ENCODE assay signal across 1 cellular context in the genomic region with DNA sequence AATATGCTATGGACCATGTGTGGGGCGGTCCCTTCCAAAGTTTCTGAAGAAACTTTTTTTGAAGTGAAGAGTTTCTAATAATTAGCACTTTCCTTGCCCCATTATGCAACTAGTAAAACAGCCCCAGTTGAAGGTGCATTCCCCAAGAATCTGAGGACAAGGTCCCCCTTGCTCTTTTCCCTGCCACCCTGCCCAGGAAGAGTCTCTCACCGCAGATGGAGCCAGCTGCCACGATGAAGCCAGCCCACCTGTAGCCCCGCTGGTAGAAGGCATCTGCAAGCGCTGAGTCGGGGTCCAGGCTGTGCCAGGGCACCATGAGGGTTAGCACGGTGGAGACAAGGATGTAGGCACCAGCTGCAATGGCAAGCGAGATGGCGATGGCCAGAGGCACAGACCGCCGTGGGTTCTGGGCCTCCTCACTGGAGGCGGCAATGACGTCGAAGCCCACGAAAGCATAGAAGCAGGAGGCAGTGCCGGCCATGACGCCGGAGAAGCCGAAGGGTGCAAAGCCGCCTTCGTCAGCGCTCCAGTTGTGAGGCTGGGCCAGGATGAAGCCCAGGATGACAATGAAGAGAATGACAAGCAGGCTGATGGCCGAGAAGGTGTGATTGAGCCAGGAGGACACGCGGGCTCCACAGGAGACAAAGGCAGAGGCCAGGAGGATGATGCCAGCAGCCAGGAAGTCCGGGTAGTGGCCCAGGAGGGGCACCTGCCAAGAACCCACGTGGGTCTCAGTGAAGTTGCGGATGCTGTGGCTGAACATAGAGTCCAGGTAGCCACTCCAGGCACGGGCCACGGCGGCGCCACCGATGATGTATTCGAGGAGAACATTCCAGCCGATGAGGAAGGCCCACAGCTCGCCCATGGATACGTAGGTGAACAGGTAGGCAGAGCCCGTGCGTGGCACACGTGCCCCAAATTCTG.
TF ChIP-seq lines count a peak whose summit lies in the region.

No MANE protein-coding gene starts in this region.

TF ChIP-seq in K562, 482 proteins besides CTCF, POLR2A, EP300 and RAD21 (continued from another document):
- TF ChIP-seq, protein P1, sequence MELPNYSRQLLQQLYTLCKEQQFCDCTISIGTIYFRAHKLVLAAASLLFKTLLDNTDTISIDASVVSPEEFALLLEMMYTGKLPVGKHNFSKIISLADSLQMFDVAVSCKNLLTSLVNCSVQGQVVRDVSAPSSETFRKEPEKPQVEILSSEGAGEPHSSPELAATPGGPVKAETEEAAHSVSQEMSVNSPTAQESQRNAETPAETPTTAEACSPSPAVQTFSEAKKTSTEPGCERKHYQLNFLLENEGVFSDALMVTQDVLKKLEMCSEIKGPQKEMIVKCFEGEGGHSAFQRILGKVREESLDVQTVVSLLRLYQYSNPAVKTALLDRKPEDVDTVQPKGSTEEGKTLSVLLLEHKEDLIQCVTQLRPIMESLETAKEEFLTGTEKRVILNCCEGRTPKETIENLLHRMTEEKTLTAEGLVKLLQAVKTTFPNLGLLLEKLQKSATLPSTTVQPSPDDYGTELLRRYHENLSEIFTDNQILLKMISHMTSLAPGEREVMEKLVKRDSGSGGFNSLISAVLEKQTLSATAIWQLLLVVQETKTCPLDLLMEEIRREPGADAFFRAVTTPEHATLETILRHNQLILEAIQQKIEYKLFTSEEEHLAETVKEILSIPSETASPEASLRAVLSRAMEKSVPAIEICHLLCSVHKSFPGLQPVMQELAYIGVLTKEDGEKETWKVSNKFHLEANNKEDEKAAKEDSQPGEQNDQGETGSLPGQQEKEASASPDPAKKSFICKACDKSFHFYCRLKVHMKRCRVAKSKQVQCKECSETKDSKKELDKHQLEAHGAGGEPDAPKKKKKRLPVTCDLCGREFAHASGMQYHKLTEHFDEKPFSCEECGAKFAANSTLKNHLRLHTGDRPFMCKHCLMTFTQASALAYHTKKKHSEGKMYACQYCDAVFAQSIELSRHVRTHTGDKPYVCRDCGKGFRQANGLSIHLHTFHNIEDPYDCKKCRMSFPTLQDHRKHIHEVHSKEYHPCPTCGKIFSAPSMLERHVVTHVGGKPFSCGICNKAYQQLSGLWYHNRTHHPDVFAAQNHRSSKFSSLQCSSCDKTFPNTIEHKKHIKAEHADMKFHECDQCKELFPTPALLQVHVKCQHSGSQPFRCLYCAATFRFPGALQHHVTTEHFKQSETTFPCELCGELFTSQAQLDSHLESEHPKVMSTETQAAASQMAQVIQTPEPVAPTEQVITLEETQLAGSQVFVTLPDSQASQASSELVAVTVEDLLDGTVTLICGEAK (IDR thresholded peaks at IDR 0.05): no peak
- TF ChIP-seq, protein P1 (CRISPR knock-in tag; IDR thresholded peaks at IDR 0.05): 0 out of 2 replicates have a peak, but pooled peaks have one; percentile 32
- TF ChIP-seq HOXB6 (CRISPR knock-in tag; IDR thresholded peaks at IDR 0.05; ENCODE audit: borderline replicate concordance): no peak
- TF ChIP-seq NFRKB (IDR thresholded peaks at IDR 0.05; ENCODE audit: low read depth): no peak
- TF ChIP-seq ZSCAN32 (CRISPR knock-in tag; IDR thresholded peaks at IDR 0.05): 0 out of 2 replicates have a peak, but pooled peaks have one; percentile 5
- TF ChIP-seq STAG1 (CRISPR knock-in tag; IDR thresholded peaks at IDR 0.05; ENCODE audit: borderline replicate concordance): peak; percentile 50; the same call in 1 of the 2 replicates
- no peak for TF ChIP-seq LEF1 (IDR thresholded peaks at IDR 0.05)
- no peak for TF ChIP-seq ATF1 (CRISPR knock-in tag; IDR thresholded peaks at IDR 0.05)
- peak; percentile 66 for TF ChIP-seq ATF1 (tag; IDR thresholded peaks at IDR 0.05)
- TF ChIP-seq, protein P2, sequence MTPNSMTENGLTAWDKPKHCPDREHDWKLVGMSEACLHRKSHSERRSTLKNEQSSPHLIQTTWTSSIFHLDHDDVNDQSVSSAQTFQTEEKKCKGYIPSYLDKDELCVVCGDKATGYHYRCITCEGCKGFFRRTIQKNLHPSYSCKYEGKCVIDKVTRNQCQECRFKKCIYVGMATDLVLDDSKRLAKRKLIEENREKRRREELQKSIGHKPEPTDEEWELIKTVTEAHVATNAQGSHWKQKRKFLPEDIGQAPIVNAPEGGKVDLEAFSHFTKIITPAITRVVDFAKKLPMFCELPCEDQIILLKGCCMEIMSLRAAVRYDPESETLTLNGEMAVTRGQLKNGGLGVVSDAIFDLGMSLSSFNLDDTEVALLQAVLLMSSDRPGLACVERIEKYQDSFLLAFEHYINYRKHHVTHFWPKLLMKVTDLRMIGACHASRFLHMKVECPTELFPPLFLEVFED (CRISPR knock-in tag; conservative IDR thresholded peaks at IDR 0.05): peak; percentile 60; the same call in 1 of the 2 replicates
- TF ChIP-seq ZSCAN29 (IDR thresholded peaks at IDR 0.05): no peak
- no peak for TF ChIP-seq XRCC4 (IDR thresholded peaks at IDR 0.05; ENCODE audit: extremely low read depth, insufficient read depth, insufficient read length)
- TF ChIP-seq, protein P3, sequence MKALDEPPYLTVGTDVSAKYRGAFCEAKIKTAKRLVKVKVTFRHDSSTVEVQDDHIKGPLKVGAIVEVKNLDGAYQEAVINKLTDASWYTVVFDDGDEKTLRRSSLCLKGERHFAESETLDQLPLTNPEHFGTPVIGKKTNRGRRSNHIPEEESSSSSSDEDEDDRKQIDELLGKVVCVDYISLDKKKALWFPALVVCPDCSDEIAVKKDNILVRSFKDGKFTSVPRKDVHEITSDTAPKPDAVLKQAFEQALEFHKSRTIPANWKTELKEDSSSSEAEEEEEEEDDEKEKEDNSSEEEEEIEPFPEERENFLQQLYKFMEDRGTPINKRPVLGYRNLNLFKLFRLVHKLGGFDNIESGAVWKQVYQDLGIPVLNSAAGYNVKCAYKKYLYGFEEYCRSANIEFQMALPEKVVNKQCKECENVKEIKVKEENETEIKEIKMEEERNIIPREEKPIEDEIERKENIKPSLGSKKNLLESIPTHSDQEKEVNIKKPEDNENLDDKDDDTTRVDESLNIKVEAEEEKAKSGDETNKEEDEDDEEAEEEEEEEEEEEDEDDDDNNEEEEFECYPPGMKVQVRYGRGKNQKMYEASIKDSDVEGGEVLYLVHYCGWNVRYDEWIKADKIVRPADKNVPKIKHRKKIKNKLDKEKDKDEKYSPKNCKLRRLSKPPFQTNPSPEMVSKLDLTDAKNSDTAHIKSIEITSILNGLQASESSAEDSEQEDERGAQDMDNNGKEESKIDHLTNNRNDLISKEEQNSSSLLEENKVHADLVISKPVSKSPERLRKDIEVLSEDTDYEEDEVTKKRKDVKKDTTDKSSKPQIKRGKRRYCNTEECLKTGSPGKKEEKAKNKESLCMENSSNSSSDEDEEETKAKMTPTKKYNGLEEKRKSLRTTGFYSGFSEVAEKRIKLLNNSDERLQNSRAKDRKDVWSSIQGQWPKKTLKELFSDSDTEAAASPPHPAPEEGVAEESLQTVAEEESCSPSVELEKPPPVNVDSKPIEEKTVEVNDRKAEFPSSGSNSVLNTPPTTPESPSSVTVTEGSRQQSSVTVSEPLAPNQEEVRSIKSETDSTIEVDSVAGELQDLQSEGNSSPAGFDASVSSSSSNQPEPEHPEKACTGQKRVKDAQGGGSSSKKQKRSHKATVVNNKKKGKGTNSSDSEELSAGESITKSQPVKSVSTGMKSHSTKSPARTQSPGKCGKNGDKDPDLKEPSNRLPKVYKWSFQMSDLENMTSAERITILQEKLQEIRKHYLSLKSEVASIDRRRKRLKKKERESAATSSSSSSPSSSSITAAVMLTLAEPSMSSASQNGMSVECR (CRISPR knock-in tag; IDR thresholded peaks at IDR 0.05): 0 out of 2 replicates have a peak, but pooled peaks have one; percentile 24
- TF ChIP-seq, protein P4, sequence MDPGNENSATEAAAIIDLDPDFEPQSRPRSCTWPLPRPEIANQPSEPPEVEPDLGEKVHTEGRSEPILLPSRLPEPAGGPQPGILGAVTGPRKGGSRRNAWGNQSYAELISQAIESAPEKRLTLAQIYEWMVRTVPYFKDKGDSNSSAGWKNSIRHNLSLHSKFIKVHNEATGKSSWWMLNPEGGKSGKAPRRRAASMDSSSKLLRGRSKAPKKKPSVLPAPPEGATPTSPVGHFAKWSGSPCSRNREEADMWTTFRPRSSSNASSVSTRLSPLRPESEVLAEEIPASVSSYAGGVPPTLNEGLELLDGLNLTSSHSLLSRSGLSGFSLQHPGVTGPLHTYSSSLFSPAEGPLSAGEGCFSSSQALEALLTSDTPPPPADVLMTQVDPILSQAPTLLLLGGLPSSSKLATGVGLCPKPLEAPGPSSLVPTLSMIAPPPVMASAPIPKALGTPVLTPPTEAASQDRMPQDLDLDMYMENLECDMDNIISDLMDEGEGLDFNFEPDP (CRISPR knock-in tag; IDR thresholded peaks at IDR 0.05): 0 out of 2 replicates have a peak, but pooled peaks have one; percentile 65
- TF ChIP-seq HLTF (IDR thresholded peaks at IDR 0.05): no peak
- TF ChIP-seq, protein P5, sequence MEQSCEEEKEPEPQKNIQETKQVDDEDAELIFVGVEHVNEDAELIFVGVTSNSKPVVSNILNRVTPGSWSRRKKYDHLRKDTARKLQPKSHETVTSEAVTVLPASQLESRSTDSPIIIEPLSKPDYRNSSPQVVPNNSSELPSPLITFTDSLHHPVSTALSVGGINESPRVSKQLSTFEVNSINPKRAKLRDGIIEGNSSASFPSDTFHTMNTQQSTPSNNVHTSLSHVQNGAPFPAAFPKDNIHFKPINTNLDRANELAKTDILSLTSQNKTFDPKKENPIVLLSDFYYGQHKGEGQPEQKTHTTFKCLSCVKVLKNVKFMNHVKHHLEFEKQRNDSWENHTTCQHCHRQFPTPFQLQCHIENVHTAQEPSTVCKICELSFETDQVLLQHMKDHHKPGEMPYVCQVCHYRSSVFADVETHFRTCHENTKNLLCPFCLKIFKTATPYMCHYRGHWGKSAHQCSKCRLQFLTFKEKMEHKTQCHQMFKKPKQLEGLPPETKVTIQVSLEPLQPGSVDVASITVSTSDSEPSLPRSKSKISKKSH (CRISPR knock-in tag; IDR thresholded peaks at IDR 0.05): 0 out of 2 replicates have a peak, but pooled peaks have one; percentile 8
- 0 out of 2 replicates have a peak, but pooled peaks have one; percentile 34 for TF ChIP-seq CREM (IDR thresholded peaks at IDR 0.05; ENCODE audit: low read depth)
- TF ChIP-seq, protein P6, sequence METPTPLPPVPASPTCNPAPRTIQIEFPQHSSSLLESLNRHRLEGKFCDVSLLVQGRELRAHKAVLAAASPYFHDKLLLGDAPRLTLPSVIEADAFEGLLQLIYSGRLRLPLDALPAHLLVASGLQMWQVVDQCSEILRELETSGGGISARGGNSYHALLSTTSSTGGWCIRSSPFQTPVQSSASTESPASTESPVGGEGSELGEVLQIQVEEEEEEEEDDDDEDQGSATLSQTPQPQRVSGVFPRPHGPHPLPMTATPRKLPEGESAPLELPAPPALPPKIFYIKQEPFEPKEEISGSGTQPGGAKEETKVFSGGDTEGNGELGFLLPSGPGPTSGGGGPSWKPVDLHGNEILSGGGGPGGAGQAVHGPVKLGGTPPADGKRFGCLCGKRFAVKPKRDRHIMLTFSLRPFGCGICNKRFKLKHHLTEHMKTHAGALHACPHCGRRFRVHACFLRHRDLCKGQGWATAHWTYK (CRISPR knock-in tag; IDR thresholded peaks at IDR 0.05): 0 out of 2 replicates have a peak, but pooled peaks have one; percentile 56
- no peak for TF ChIP-seq EP400 (IDR thresholded peaks at IDR 0.05)
